In genomic region chr5:164097747-164098146, GRCh38 we compare ENCODE assay signal across 25 cellular contexts.
A peak's percentile ranks its signal among the peaks of the same experiment; 100 is the strongest.
DNase-seq lines count a peak whose midpoint lies in the region; ATAC-seq and TF ChIP-seq lines count a peak whose summit lies in the region.
"Had no signal": no experiment of that assay in that cellular context is flagged by ENCODE, and none has a peak within 500 bp of the region (broad histone marks: within the 10 kb centered on the region; RNA-seq: fewer than 3 reads in every experiment).

No MANE protein-coding gene starts in this region.

- H2AFZ ChIP-seq in hepatocyte: no peak overlapping the region

- no peak overlapping the region for H3K4me2 ChIP-seq in hepatocyte

- no peaks in the 10 kb centered on the region for H3K36me3 ChIP-seq in hepatocyte (replicated peaks; ENCODE audit: insufficient read depth, low read depth)
- H3K36me3 ChIP-seq: spleen had no signal

- H3K27me3 Mint-ChIP-seq in chondrocyte (ENCODE audit: low read depth): no peaks in the 10 kb centered on the region

- no peaks in the 10 kb centered on the region for H3K4me1 Mint-ChIP-seq in chondrocyte (ENCODE audit: low read depth)
- H3K4me1 Mint-ChIP-seq: mesothelial cell of epicardium had no signal

- ATAC-seq in GM19463 (IDR thresholded peaks at IDR 0.05; ENCODE audit: unreplicated experiment): no peak
- ATAC-seq: left colon, psoas muscle had no signal

- no peaks in the 10 kb centered on the region for H3K27me3 ChIP-seq in hepatocyte
- H3K27me3 ChIP-seq: spleen had no signal

- H3K9me2 ChIP-seq in hepatocyte (replicated peaks; ENCODE audit: insufficient read depth): no peaks in the 10 kb centered on the region

- TF ChIP-seq CTCF in astrocyte of the spinal cord (IDR thresholded peaks at IDR 0.05; ENCODE audit: low read depth, low read length) (no peak), hepatocyte (IDR thresholded peaks at IDR 0.05; ENCODE audit: poor library complexity) (no peak), chondrocyte (IDR thresholded peaks at IDR 0.05) (no peak)

- no peaks in the 10 kb centered on the region for H3K4me1 ChIP-seq in hepatocyte (ENCODE audit: insufficient read depth)
- H3K4me1 ChIP-seq: psoas muscle, spleen had no signal

- no peaks in the 10 kb centered on the region for H3K9me3 ChIP-seq in hepatocyte (ENCODE audit: low read depth)
- H3K9me3 ChIP-seq: psoas muscle, spleen had no signal

- H3K4me3 ChIP-seq in astrocyte of the spinal cord (ENCODE audit: low read depth, low read length): no peak overlapping the region
- H3K4me3 ChIP-seq in hepatocyte: no peak overlapping the region
- H3K4me3 ChIP-seq: psoas muscle, spleen had no signal

- 81% methylated on average over 4 of the region's 4 CpGs for WGBS in hepatocyte (ENCODE audit: low lambda C conversion rate, missing lambda C conversion rate)

- no peak overlapping the region for H3K4me3 Mint-ChIP-seq in chondrocyte (ENCODE audit: unreplicated experiment)
- H3K4me3 Mint-ChIP-seq: mesothelial cell of epicardium had no signal

- H3K27ac Mint-ChIP-seq in chondrocyte (ENCODE audit: unreplicated experiment): no peak overlapping the region
- H3K27ac Mint-ChIP-seq: mesothelial cell of epicardium had no signal

- peak; percentile 3 for DNase-seq in AG08396 (ENCODE audit: low spot score)
- peak; percentile 90 for DNase-seq in NCI-H226
- peak; percentile 8 for DNase-seq in astrocyte of the spinal cord (ENCODE audit: low read depth, low spot score)
- DNase-seq in glomerular visceral epithelial cell (ENCODE audit: extremely low spot score): peak; percentile 15
- DNase-seq in hepatocyte (ENCODE audit: low spot score): no peak
- no peak for DNase-seq in posterior cingulate gyrus
- DNase-seq in chondrocyte (ENCODE audit: low spot score): no peak
- DNase-seq: ACHN; activated CD4-positive, alpha-beta T cell treated with anti-CD3 and anti-CD28 coated beads, Interleukin-2, amount 50 U/mL, for 4 hours; activated naive CD4-positive, alpha-beta T cell; anterior cingulate cortex; DMS53; foreskin melanocyte; KBM-7; left colon; NCI-H1048; NCI-H2081; NCI-H526; psoas muscle; SIG-M5; spleen; T-helper 2 cell had no signal

- no peak overlapping the region for H3K27ac ChIP-seq in hepatocyte
- H3K27ac ChIP-seq: C4-2B, psoas muscle, spleen had no signal

- in situ Hi-C loops in astrocyte of the spinal cord (cut with HindIII; ENCODE audit: low sequenced_read_pairs): no loop called here

- no peaks in the 10 kb centered on the region for H3K9me3 Mint-ChIP-seq in chondrocyte (ENCODE audit: low read depth)
- H3K9me3 Mint-ChIP-seq: mesothelial cell of epicardium had no signal

- H3K36me3 Mint-ChIP-seq in chondrocyte (ENCODE audit: low read depth): no peaks in the 10 kb centered on the region
- H3K36me3 Mint-ChIP-seq: mesothelial cell of epicardium had no signal

- H3K79me2 ChIP-seq in hepatocyte: no peaks in the 10 kb centered on the region

- no peaks in the 10 kb centered on the region for H4K20me1 ChIP-seq in hepatocyte (ENCODE audit: insufficient read depth, poor library complexity, severe bottlenecking)

- intact Hi-C loops in posterior cingulate gyrus (cut with DNase I): no loop called here

Comparison
In these comparisons a context has a peak if more than half of its experiments do, and no peak if none do; other contexts are left out.
1. DNase-seq: peak in AG08396 (single experiment), NCI-H226 (single experiment), astrocyte of the spinal cord (single experiment) and glomerular visceral epithelial cell (single experiment); none in hepatocyte (single experiment), posterior cingulate gyrus (0 of 10) and chondrocyte (single experiment).